13 cellular contexts compared by ENCODE assay signal in the genomic region with DNA sequence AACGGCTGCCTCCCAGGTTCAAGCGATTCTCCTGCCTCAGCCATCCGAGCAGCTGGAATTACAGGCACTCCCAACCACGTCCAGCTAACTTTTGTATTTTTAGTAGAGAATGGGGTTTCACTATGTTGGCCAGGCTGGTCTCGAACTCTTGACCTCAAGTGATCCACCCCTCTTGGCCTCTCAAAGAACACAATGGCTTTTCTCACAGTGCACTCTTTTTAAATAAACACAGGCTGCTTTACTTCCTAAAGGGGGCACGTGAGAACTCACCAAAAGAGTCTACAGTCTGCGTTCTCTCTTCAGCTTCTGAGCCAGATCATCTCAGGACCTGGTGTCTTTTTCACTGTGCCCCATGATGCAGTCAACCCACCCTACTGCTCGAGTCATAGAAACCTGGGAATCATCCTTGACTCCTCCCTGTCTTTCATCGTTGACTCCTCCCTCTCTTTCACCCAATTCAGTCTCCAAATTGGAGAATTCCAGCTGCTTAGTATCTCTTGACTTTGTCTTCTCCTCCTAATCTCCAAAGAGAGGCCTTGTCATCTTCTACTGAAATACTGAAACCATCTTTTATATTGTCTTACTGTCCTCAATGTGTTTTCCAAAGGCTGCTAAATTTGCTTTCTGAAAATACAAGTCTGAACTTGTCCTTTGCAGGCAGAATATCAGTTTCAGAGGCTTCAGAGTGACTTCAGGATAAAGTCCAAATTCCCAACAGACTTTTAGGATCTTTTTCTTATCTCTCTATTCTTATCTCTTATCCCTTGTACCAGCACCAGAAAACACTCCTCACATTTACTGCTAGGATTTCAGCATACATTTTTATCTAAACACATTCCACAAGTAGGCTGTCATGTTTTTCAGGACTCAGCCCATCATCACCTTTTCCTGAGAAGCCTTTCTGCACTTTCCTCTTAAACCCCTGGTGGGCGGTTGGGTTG.
DNase-seq lines count a peak whose midpoint lies in the region; ATAC-seq and TF ChIP-seq lines count a peak whose summit lies in the region.
"Had no signal": no experiment of that assay in that cellular context is flagged by ENCODE, and none has a peak within 500 bp of the region (broad histone marks: within the 10 kb centered on the region; RNA-seq: fewer than 3 reads in every experiment).

No MANE protein-coding gene starts in this region.

- H3K9me3 Mint-ChIP-seq in activated B cell treated with CpG ODN at 0.5 μM for 24 hours, result no peaks in the 10 kb centered on the region
- H3K9me3 Mint-ChIP-seq: activated naive CD8-positive, alpha-beta T cell treated with anti-CD3 and anti-CD28 coated beads, Interleukin-2, amount 10 ng/mL, durations not matched to agents 7 days and 5 days had no signal

- H3K27me3 Mint-ChIP-seq in activated B cell treated with CpG ODN at 0.5 μM for 24 hours, result peaks cover 3% of the 10 kb centered on the region

- H3K4me3 Mint-ChIP-seq in activated B cell treated with CpG ODN at 0.5 μM for 24 hours, result no peak overlapping the region
- H3K4me3 Mint-ChIP-seq: activated naive CD8-positive, alpha-beta T cell treated with anti-CD3 and anti-CD28 coated beads, Interleukin-2, amount 10 ng/mL, durations not matched to agents 7 days and 5 days had no signal

- H3K4me3 ChIP-seq in foreskin fibroblast (ENCODE audit: low read depth in 1 of 2, low read length in 2 of 2), result no peak overlapping the region
- H3K4me3 ChIP-seq: gastrocnemius medialis, SJCRH30 had no signal

- H3K4me1 Mint-ChIP-seq in activated B cell treated with CpG ODN at 0.5 μM for 24 hours, result peaks cover 9% of the 10 kb centered on the region

- CTCF ChIA-PET in activated B cell treated with CpG ODN at 0.5 μM for 24 hours (lab: Charles Lee), result no interaction called here

- H3K36me3 Mint-ChIP-seq in activated B cell treated with CpG ODN at 0.5 μM for 24 hours (ENCODE audit: low read depth), result no peaks in the 10 kb centered on the region
- H3K36me3 Mint-ChIP-seq: activated naive CD8-positive, alpha-beta T cell treated with anti-CD3 and anti-CD28 coated beads, Interleukin-2, amount 10 ng/mL, durations not matched to agents 7 days and 5 days had no signal

- intact Hi-C loops in activated B cell treated with CpG ODN at 0.5 μM for 24 hours (cut with micrococcal nuclease), result no loop called here

- no peak for TF ChIP-seq CTCF in activated B cell treated with CpG ODN at 0.5 μM for 24 hours (IDR thresholded peaks at IDR 0.05)
- TF ChIP-seq CTCF in foreskin fibroblast (IDR thresholded peaks at IDR 0.05; ENCODE audit: low read depth, low read length), result no peak

- POLR2A ChIA-PET in activated B cell treated with CpG ODN at 0.5 μM for 24 hours (lab: Charles Lee), result no interaction called here

- ATAC-seq in activated B cell treated with CpG ODN at 0.5 μM for 24 hours (ENCODE audit: low read depth) (no peak), HG02588 (IDR thresholded peaks at IDR 0.05; ENCODE audit: unreplicated experiment) (no peak)
- ATAC-seq: gastrocnemius medialis had no signal

- peak; percentile 71 for DNase-seq in ELF-1 (ENCODE audit: low read depth, low spot score)
- no peak for DNase-seq in activated B cell treated with CpG ODN at 0.5 μM for 24 hours
- peak; percentile 41 to 53 for DNase-seq in foreskin fibroblast
- DNase-seq in non-pigmented ciliary epithelial cell (ENCODE audit: low read depth), result peak; percentile 75
- no peak for DNase-seq in ureter (ENCODE audit: low spot score)
- DNase-seq in anterior cingulate cortex (lab: John Stamatoyannopoulos, UW), result no peak
- no peak for DNase-seq in NCI-H526 (lab: John Stamatoyannopoulos, UW)
- DNase-seq: activated CD4-positive, alpha-beta T cell treated with anti-CD3 and anti-CD28 coated beads, Interleukin-2, amount 50 U/mL, for 4 hours; activated naive CD8-positive, alpha-beta T cell treated with anti-CD3 and anti-CD28 coated beads, Interleukin-2, amount 10 ng/mL, durations not matched to agents 7 days and 5 days; COR-L47; gastrocnemius medialis had no signal

- H3K27ac Mint-ChIP-seq in activated B cell treated with CpG ODN at 0.5 μM for 24 hours, result peak overlapping the region; percentile 14
- H3K27ac Mint-ChIP-seq: activated naive CD8-positive, alpha-beta T cell treated with anti-CD3 and anti-CD28 coated beads, Interleukin-2, amount 10 ng/mL, durations not matched to agents 7 days and 5 days had no signal

Comparison
In these comparisons a context has a peak if more than half of its experiments do, and no peak if none do; other contexts are left out.
1. DNase-seq: peak in ELF-1 (single experiment), foreskin fibroblast (2 of 2) and non-pigmented ciliary epithelial cell (single experiment); none in activated B cell treated with CpG ODN at 0.5 μM for 24 hours (single experiment), ureter (single experiment), anterior cingulate cortex (0 of 58) and NCI-H526 (0 of 2).